Comparison of ENCODE assay signal across 21 cellular contexts in the genomic region with DNA sequence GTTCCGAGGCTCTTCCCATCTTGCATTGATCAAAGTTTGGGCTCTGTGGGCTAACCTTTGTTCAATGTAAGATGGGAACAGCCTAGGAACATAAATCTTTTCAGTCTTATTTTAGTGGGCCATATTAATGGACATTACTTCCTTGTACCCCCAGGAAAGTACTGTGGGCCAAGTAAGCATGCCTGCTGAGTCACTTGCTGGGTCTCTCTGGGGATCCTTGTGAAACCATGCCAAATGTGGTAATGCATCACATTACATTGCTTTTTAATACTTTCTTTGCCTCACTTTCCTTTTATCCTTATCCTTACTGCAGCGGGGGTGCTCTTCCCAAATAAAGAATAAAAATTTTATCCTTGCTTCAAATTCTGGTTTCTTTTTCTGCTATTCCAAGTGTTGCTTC.
A peak's percentile ranks its signal among the peaks of the same experiment; 100 is the strongest.
DNase-seq lines count a peak whose midpoint lies in the region; ATAC-seq and TF ChIP-seq lines count a peak whose summit lies in the region.
"Had no signal": no experiment of that assay in that cellular context is flagged by ENCODE, and none has a peak within 500 bp of the region (broad histone marks: within the 10 kb centered on the region; RNA-seq: fewer than 3 reads in every experiment).

No MANE protein-coding gene starts in this region.

- no peak overlapping the region for H3K27ac Mint-ChIP-seq in MCF 10A (ENCODE audit: low read depth, unreplicated experiment)
- H3K27ac Mint-ChIP-seq in activated T-helper 1 cell treated with anti-CD3 and anti-CD28 coated beads, Interleukin-12 subunit alpha, Interleukin-12 subunit beta, Interleukin-2, Interleukin-4 antibody, amounts not matched to agents 30 ng/mL and 10 ng/mL and 1 ng/mL, durations not matched to agents 14 hours and 24 hours and 36 hours, result no peak overlapping the region
- H3K27ac Mint-ChIP-seq: IgD-negative memory B cell had no signal

- H3K27me3 ChIP-seq in mammary epithelial cell (ENCODE audit: insufficient read depth, low read length), result no peaks in the 10 kb centered on the region
- H3K27me3 ChIP-seq: SJCRH30 had no signal

- H3K9ac ChIP-seq in mammary epithelial cell (ENCODE audit: insufficient read depth, low read length), result no peak overlapping the region

- intact Hi-C loops in MCF 10A (cut with micrococcal nuclease) (no loop called here), mammary epithelial cell (cut with micrococcal nuclease) (no loop called here)
- intact Hi-C loops in activated T-helper 1 cell treated with anti-CD3 and anti-CD28 coated beads, Interleukin-12 subunit alpha, Interleukin-12 subunit beta, Interleukin-2, Interleukin-4 antibody, amounts not matched to agents 30 ng/mL and 10 ng/mL and 1 ng/mL, durations not matched to agents 14 hours and 24 hours and 36 hours (cut with micrococcal nuclease), result no loop called here

- H3K9me3 Mint-ChIP-seq in MCF 10A (ENCODE audit: unreplicated experiment), result no peaks in the 10 kb centered on the region
- H3K9me3 Mint-ChIP-seq in activated T-helper 1 cell treated with anti-CD3 and anti-CD28 coated beads, Interleukin-12 subunit alpha, Interleukin-12 subunit beta, Interleukin-2, Interleukin-4 antibody, amounts not matched to agents 30 ng/mL and 10 ng/mL and 1 ng/mL, durations not matched to agents 14 hours and 24 hours and 36 hours, result no peaks in the 10 kb centered on the region

- no peak overlapping the region for H3K4me2 ChIP-seq in mammary epithelial cell (ENCODE audit: insufficient read depth, low read depth, low read length)

- CTCF ChIA-PET in MCF 10A (lab: Yijun Ruan, JAX) (interaction anchor here (0.5 kb wide), 1 partner anchor 17 kb away, joined by 3 read pairs; no protein-coding TSS in a partner anchor), mammary epithelial cell (lab: Charles Lee; ENCODE audit: low non-redundant PET) (no interaction called here)

- no peaks in the 10 kb centered on the region for H3K4me1 Mint-ChIP-seq in MCF 10A (ENCODE audit: insufficient read depth, unreplicated experiment)
- no peaks in the 10 kb centered on the region for H3K4me1 Mint-ChIP-seq in activated T-helper 1 cell treated with anti-CD3 and anti-CD28 coated beads, Interleukin-12 subunit alpha, Interleukin-12 subunit beta, Interleukin-2, Interleukin-4 antibody, amounts not matched to agents 30 ng/mL and 10 ng/mL and 1 ng/mL, durations not matched to agents 14 hours and 24 hours and 36 hours (ENCODE audit: low read depth)

- ATAC-seq in HG03045 (IDR thresholded peaks at IDR 0.05; ENCODE audit: unreplicated experiment), result no peak
- ATAC-seq: Right ventricle myocardium inferior had no signal

- no peaks in the 10 kb centered on the region for H3K9me3 ChIP-seq in mammary epithelial cell (replicated peaks; ENCODE audit: insufficient read depth, low read length)
- H3K9me3 ChIP-seq: SJCRH30 had no signal

- H3K4me1 ChIP-seq in mammary epithelial cell (ENCODE audit: insufficient read depth, low read length), result no peaks in the 10 kb centered on the region
- H3K4me1 ChIP-seq: SJCRH30 had no signal

- POLR2A ChIA-PET in MCF 10A (lab: Yijun Ruan, JAX), result no interaction called here

- H3K4me3 Mint-ChIP-seq in MCF 10A (ENCODE audit: unreplicated experiment), result no peak overlapping the region
- H3K4me3 Mint-ChIP-seq in activated T-helper 1 cell treated with anti-CD3 and anti-CD28 coated beads, Interleukin-12 subunit alpha, Interleukin-12 subunit beta, Interleukin-2, Interleukin-4 antibody, amounts not matched to agents 30 ng/mL and 10 ng/mL and 1 ng/mL, durations not matched to agents 14 hours and 24 hours and 36 hours, result no peak overlapping the region
- H3K4me3 Mint-ChIP-seq: IgD-negative memory B cell had no signal

- H3K36me3 Mint-ChIP-seq in MCF 10A (ENCODE audit: insufficient read depth, unreplicated experiment), result no peaks in the 10 kb centered on the region
- H3K36me3 Mint-ChIP-seq in activated T-helper 1 cell treated with anti-CD3 and anti-CD28 coated beads, Interleukin-12 subunit alpha, Interleukin-12 subunit beta, Interleukin-2, Interleukin-4 antibody, amounts not matched to agents 30 ng/mL and 10 ng/mL and 1 ng/mL, durations not matched to agents 14 hours and 24 hours and 36 hours (ENCODE audit: low read depth), result no peaks in the 10 kb centered on the region
- H3K36me3 Mint-ChIP-seq: IgD-negative memory B cell had no signal

- H3K4me3 ChIP-seq in mammary epithelial cell (replicated peaks in 1 of 3; ENCODE audit: insufficient read depth in 1 of 3, low read depth in 2 of 3, low read length in 3 of 3), result no peak overlapping the region
- H3K4me3 ChIP-seq: SJCRH30 had no signal

- no peaks in the 10 kb centered on the region for H3K36me3 ChIP-seq in mammary epithelial cell (ENCODE audit: insufficient read depth, low read length)
- H3K36me3 ChIP-seq: SJCRH30 had no signal

- H4K20me1 ChIP-seq in mammary epithelial cell (ENCODE audit: insufficient read depth, low read length), result no peaks in the 10 kb centered on the region

- WGBS in mammary epithelial cell (ENCODE audit: low coverage, missing lambda C conversion rate), result 68% methylated on average over 2 of the region's 2 CpGs

- no peak for TF ChIP-seq CTCF in MCF 10A (IDR thresholded peaks at IDR 0.05; ENCODE audit: unreplicated experiment)
- TF ChIP-seq CTCF in mammary epithelial cell (conservative IDR thresholded peaks at IDR 0.05 in 1 of 2, IDR thresholded peaks at IDR 0.05 in 1 of 2; ENCODE audit: extremely low read depth in 1 of 2, insufficient read depth in 1 of 2, low read depth in 1 of 2, low read length in 2 of 2), result no peak

- no peaks in the 10 kb centered on the region for H3K79me2 ChIP-seq in mammary epithelial cell (ENCODE audit: insufficient read depth, low read length)

- dilution Hi-C loops in mammary epithelial cell (cut with HindIII; ENCODE audit: low sequenced_read_pairs), result no loop called here

- H2AFZ ChIP-seq in mammary epithelial cell (ENCODE audit: low read depth, low read length), result no peak overlapping the region

- in situ Hi-C loops in mammary epithelial cell (cut with MboI; ENCODE audit: low sequenced_read_pairs in 2 of 2), result no loop called here

- no peaks in the 10 kb centered on the region for H3K27me3 Mint-ChIP-seq in MCF 10A (ENCODE audit: insufficient read depth, unreplicated experiment)
- no peaks in the 10 kb centered on the region for H3K27me3 Mint-ChIP-seq in activated T-helper 1 cell treated with anti-CD3 and anti-CD28 coated beads, Interleukin-12 subunit alpha, Interleukin-12 subunit beta, Interleukin-2, Interleukin-4 antibody, amounts not matched to agents 30 ng/mL and 10 ng/mL and 1 ng/mL, durations not matched to agents 14 hours and 24 hours and 36 hours (ENCODE audit: insufficient read depth)
- H3K27me3 Mint-ChIP-seq: IgD-negative memory B cell had no signal

- H3K27ac ChIP-seq in mammary epithelial cell (ENCODE audit: insufficient read depth, low read depth, low read length), result no peak overlapping the region
- H3K27ac ChIP-seq: 22Rv1, SJCRH30 had no signal

- no TSS peak for BruUV-seq in MCF 10A (replicated peaks; lab: Mats Ljungman, UMichigan)
- BruUV-seq in mammary epithelial cell (replicated peaks; lab: Mats Ljungman, UMichigan), result no TSS peak

- DNase-seq in MCF 10A (ENCODE audit: unreplicated experiment) (peak; percentile 6), mammary epithelial cell (no peak), T1000 (lab: John Stamatoyannopoulos, UW) (peak; percentile 27), fibroblast of peridontal ligament (ENCODE audit: extremely low read depth) (peak; percentile 5), stromal cell of bone marrow (ENCODE audit: low read depth) (peak; percentile 30), NCI-H128 (lab: John Stamatoyannopoulos, UW; ENCODE audit: unreplicated experiment) (no peak)
- DNase-seq in activated T-helper 1 cell treated with anti-CD3 and anti-CD28 coated beads, Interleukin-12 subunit alpha, Interleukin-12 subunit beta, Interleukin-2, Interleukin-4 antibody, amounts not matched to agents 30 ng/mL and 10 ng/mL and 1 ng/mL, durations not matched to agents 14 hours and 24 hours and 36 hours (ENCODE audit: low spot score), result no peak
- DNase-seq: Calu3, DMS79 treated with DMSO at 0.1 percent for 48 hours, MV-4-11, NCI-H1105, NCI-H146, NCI-H1930, NCI-H446, NCI-H524 treated with DMSO at 0.1 percent for 48 hours, NCI-H774, SJCRH30 had no signal

Comparison
In these comparisons a context has a peak if more than half of its experiments do, and no peak if none do; other contexts are left out.
1. DNase-seq: peak in MCF 10A (single experiment), T1000 (single experiment), fibroblast of peridontal ligament (single experiment) and stromal cell of bone marrow (single experiment); none in mammary epithelial cell (single experiment), NCI-H128 (single experiment) and activated T-helper 1 cell treated with anti-CD3 and anti-CD28 coated beads, Interleukin-12 subunit alpha, Interleukin-12 subunit beta, Interleukin-2, Interleukin-4 antibody, amounts not matched to agents 30 ng/mL and 10 ng/mL and 1 ng/mL, durations not matched to agents 14 hours and 24 hours and 36 hours (single experiment).